Comparison of ENCODE assay signal across 10 cellular contexts in the genomic region with DNA sequence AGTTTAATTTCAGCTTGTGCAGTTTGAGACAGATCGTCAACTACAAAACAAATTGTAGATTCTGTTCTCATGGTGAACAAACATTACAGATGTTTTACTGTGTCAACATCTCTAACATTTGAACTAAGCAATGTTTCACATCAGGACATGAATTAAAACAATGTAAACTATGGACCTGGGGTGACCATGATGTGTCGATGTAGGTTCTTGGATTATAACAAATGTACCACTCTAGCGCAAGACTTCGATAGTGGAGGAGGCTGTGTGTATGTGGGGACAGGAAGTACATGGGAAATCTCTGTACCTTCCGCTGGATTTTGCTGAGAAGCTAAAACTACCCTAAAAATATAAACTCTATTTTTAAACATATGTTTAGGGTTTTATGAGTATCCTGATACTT. TPM values are rescaled to one million over a fixed set of nuclear protein-coding genes. Genes with fewer than 3 reads are reported as not detected.
DNase-seq lines count a peak whose midpoint lies in the region; ATAC-seq and TF ChIP-seq lines count a peak whose summit lies in the region.
"Had no signal": no experiment of that assay in that cellular context is flagged by ENCODE, and none has a peak within 500 bp of the region (broad histone marks: within the 10 kb centered on the region; RNA-seq: fewer than 3 reads in every experiment).

No MANE protein-coding gene starts in this region.

- peaks cover 0 to 31% (median 28%) of the 10 kb centered on the region in 5 donors for H3K4me1 ChIP-seq in subcutaneous abdominal adipose tissue (ENCODE audit: control insufficient read depth in 5 of 5, insufficient read depth in 5 of 5, low read length in 5 of 5)

- H3K4me3 Mint-ChIP-seq in activated T-cell treated with anti-CD3 and anti-CD28 coated beads, Interleukin-2, amount 50 U/mL, for 4 hours = peak overlapping the region; percentile 90
- H3K4me3 Mint-ChIP-seq in T-helper 2 cell treated with Interferon-gamma antibody and Interleukin-4, amounts not matched to agents 5 μg/mL and 100 μg/mL, for 36 hours = peak overlapping the region; percentile 88

- H3K36me3 Mint-ChIP-seq in activated T-cell treated with anti-CD3 and anti-CD28 coated beads, Interleukin-2, amount 50 U/mL, for 4 hours (ENCODE audit: insufficient read depth) = peaks cover 7% of the 10 kb centered on the region
- peaks cover 14% of the 10 kb centered on the region for H3K36me3 Mint-ChIP-seq in T-helper 2 cell treated with Interferon-gamma antibody and Interleukin-4, amounts not matched to agents 5 μg/mL and 100 μg/mL, for 36 hours (ENCODE audit: low read depth)

- no peaks in the 10 kb centered on the region for H3K27me3 ChIP-seq in subcutaneous abdominal adipose tissue (ENCODE audit: control insufficient read depth in 5 of 5, insufficient read depth in 4 of 5, low read length in 5 of 5)

- H3K4me1 Mint-ChIP-seq in activated T-cell treated with anti-CD3 and anti-CD28 coated beads, Interleukin-2, amount 50 U/mL, for 4 hours (ENCODE audit: low read depth) = peaks cover 73% of the 10 kb centered on the region
- H3K4me1 Mint-ChIP-seq in T-helper 2 cell treated with Interferon-gamma antibody and Interleukin-4, amounts not matched to agents 5 μg/mL and 100 μg/mL, for 36 hours (ENCODE audit: low read depth) = peaks cover 51% of the 10 kb centered on the region

- no peak for DNase-seq in activated T-cell treated with anti-CD3 and anti-CD28 coated beads, Interleukin-2, amount 50 U/mL, for 4 hours
- DNase-seq in activated T-cell treated with anti-CD3 and anti-CD28 coated beads, Interleukin-2, amount 50 U/mL, for 48 hours = no peak
- no peak for DNase-seq in T-helper 2 cell treated with Interferon-gamma antibody and Interleukin-4, amounts not matched to agents 5 μg/mL and 100 μg/mL, for 36 hours (ENCODE audit: low spot score)
- DNase-seq in fibroblast of pulmonary artery (ENCODE audit: low read depth) = peak; percentile 45
- DNase-seq in activated CD4-positive, CD25-positive, alpha-beta regulatory T cell treated with anti-CD3 and anti-CD28 coated beads, Interleukin-2, amount 50 U/mL, for 72 hours = no peak
- no peak for DNase-seq in activated effector memory CD4-positive, alpha-beta T cell treated with anti-CD3 and anti-CD28 coated beads, Interleukin-2, amount 50 U/mL, for 16 hours
- DNase-seq in NK-92 treated with Interleukin-12 subunit alpha and Interleukin-12 subunit beta, amount 100 ng/mL, for 24 hours (lab: John Stamatoyannopoulos, UW) = no peak
- DNase-seq: midbrain had no signal

- H3K9ac ChIP-seq in subcutaneous abdominal adipose tissue (ENCODE audit: low read length in 5 of 5) = peak overlapping the region in 3 of 5 donors; percentile 78 to 96 (median 87)

- H3K36me3 ChIP-seq in subcutaneous abdominal adipose tissue (ENCODE audit: control insufficient read depth in 5 of 5, insufficient read depth in 5 of 5, low read length in 5 of 5) = peaks cover 0 to 2% (median 0%) of the 10 kb centered on the region in 5 donors

- no peak for TF ChIP-seq CTCF in fibroblast of pulmonary artery (IDR thresholded peaks at IDR 0.05; ENCODE audit: low read length, missing control alignments)

- peak overlapping the region; percentile 96 for H3K27ac ChIP-seq in subcutaneous abdominal adipose tissue (ENCODE audit: low read depth, low read length)

- H3K27ac Mint-ChIP-seq in T-helper 2 cell treated with Interferon-gamma antibody and Interleukin-4, amounts not matched to agents 5 μg/mL and 100 μg/mL, for 36 hours = peak overlapping the region; percentile 93
- H3K27ac Mint-ChIP-seq: dendritic cell treated with granulocyte-macrophage colony-stimulating factor and Interleukin-4, amounts not matched to agents 40 ng/mL and 50 ng/mL, for 4 days had no signal

- H3K9me3 ChIP-seq in subcutaneous abdominal adipose tissue (ENCODE audit: control insufficient read depth in 5 of 5, low read length in 5 of 5) = no peaks in the 10 kb centered on the region

- H3K9me3 Mint-ChIP-seq in activated T-cell treated with anti-CD3 and anti-CD28 coated beads, Interleukin-2, amount 50 U/mL, for 4 hours = no peaks in the 10 kb centered on the region
- H3K9me3 Mint-ChIP-seq in T-helper 2 cell treated with Interferon-gamma antibody and Interleukin-4, amounts not matched to agents 5 μg/mL and 100 μg/mL, for 36 hours = no peaks in the 10 kb centered on the region
- H3K9me3 Mint-ChIP-seq: dendritic cell treated with granulocyte-macrophage colony-stimulating factor and Interleukin-4, amounts not matched to agents 40 ng/mL and 50 ng/mL, for 4 days had no signal

- no peak for ATAC-seq in activated T-cell treated with anti-CD3 and anti-CD28 coated beads, Interleukin-2, amount 50 U/mL, for 4 hours

- H3K27me3 Mint-ChIP-seq in activated T-cell treated with anti-CD3 and anti-CD28 coated beads, Interleukin-2, amount 50 U/mL, for 4 hours (ENCODE audit: low read depth) = no peaks in the 10 kb centered on the region
- H3K27me3 Mint-ChIP-seq in T-helper 2 cell treated with Interferon-gamma antibody and Interleukin-4, amounts not matched to agents 5 μg/mL and 100 μg/mL, for 36 hours (ENCODE audit: low read depth) = no peaks in the 10 kb centered on the region

- H3K4me3 ChIP-seq in fibroblast of pulmonary artery (replicated peaks; ENCODE audit: low read depth, low read length) (peak overlapping the region; percentile 55), subcutaneous abdominal adipose tissue (ENCODE audit: low read depth in 1 of 5, low read length in 5 of 5) (peak overlapping the region; percentile 72 to 89 (median 79))

RNA-seq across cellular contexts. Expression of a gene that starts 17.1 kb away (rescaled TPM):
- 10 to 100 TPM; 34.9 to 40.9 (median 36.3) TPM for total RNA-seq in activated T-cell treated with anti-CD3 and anti-CD28 coated beads, Interleukin-2, amount 50 U/mL, for 4 hours
